ENCODE assay signal across 8 cellular contexts in the genomic region with DNA sequence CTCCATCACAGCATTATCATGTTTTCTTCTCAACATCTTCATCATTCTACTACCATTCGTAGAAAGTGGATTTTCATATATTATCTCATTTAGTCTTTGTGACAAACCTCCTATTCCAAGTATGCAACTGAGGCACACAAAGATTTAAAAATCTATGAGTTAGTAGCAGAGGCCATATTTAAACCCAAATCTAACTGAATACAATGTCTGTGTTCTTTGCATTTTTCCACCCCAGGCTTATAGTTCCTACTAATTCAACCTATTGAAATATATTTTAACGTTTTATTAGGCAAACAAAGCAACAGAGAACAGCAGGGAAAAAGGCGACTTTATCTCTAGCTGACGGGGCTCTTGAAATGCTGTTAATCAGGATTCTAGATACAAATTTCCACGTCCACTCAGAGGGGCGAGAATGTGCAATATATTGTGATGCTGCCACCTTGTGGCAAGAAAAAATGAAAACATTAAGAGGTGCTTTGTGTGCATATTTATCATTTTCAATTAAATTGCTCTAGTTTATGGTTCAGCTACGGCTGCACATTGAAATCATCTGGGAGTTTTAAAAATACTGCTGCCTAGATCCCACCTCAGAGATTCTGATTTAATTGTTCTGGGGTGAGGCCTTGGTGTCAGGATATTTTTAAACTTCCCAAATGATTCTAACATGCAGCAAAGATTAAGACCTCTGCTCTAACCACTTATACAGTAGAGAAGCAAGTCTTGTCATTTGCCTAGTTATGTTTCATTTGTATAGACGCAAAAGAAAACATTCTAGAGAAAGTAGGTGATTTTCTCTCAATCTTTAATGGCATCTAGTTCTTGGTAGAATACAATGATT.
A peak's percentile ranks its signal among the peaks of the same experiment; 100 is the strongest.
DNase-seq lines count a peak whose midpoint lies in the region; ATAC-seq, FAIRE-seq and TF ChIP-seq lines count a peak whose summit lies in the region.

No MANE protein-coding gene starts in this region.

- FAIRE-seq in kidney (lab: Jason Lieb, UNC): peak; percentile 72

- TF ChIP-seq EP300 in transverse colon (IDR thresholded peaks at IDR 0.05; ENCODE audit: low read depth): no peak

- WGBS in transverse colon (ENCODE audit: low coverage in 1 of 2), 2 donors: 17 to 18% methylated on average over 8 of the region's 8 CpGs

- peak; percentile 1 for DNase-seq in stimulated activated CD4-positive, alpha-beta T cell treated with anti-CD3 and anti-CD28 coated beads, Interleukin-15, amount 100 ng/mL, for 24 hours
- DNase-seq in stimulated activated CD4-positive, alpha-beta T cell treated with anti-CD3 and anti-CD28 coated beads, Interleukin-4, amount 100 ng/mL, for 4 hours: no peak
- DNase-seq in NCI-H446 (lab: John Stamatoyannopoulos, UW) (peak; percentile 61 to 84), astrocyte of the cerebellum (ENCODE audit: low read depth) (peak; percentile 45), kidney (no peak), transverse colon (no peak)

- ATAC-seq in HG02938 (IDR thresholded peaks at IDR 0.05; ENCODE audit: unreplicated experiment) (peak; percentile 72), HG02981 (IDR thresholded peaks at IDR 0.05; ENCODE audit: unreplicated experiment) (no peak)

- no peaks in the 10 kb centered on the region for H3K27me3 ChIP-seq in transverse colon

- TF ChIP-seq CTCF in astrocyte of the cerebellum (IDR thresholded peaks at IDR 0.05; ENCODE audit: low read depth, low read length, missing control alignments) (peak; percentile 58), kidney (IDR thresholded peaks at IDR 0.05; ENCODE audit: borderline replicate concordance, extremely low read depth, insufficient read depth) (peak; percentile 60), transverse colon (IDR thresholded peaks at IDR 0.05) (peak; percentile 46 to 63 (median 53))

- in situ Hi-C loops in astrocyte of the cerebellum (cut with HindIII; ENCODE audit: low sequenced_read_pairs) (no loop called here), transverse colon (cut with MboI; ENCODE audit: low pct_ligation_motif_present in 1 of 4, low pct_unique_long_range_greater_than_20kb in 1 of 4, low sequenced_read_pairs in 3 of 4) (no loop called here)

- intact Hi-C loops in kidney (cut with DNase I): no loop called here
- intact Hi-C loops in transverse colon (cut with DNase I; ENCODE audit: low total_unique reads): no loop called here

- H3K9ac ChIP-seq in kidney (ENCODE audit: low read length in 2 of 2): peak overlapping the region in 1 of 2 donors; percentile 25

- H3K4me1 ChIP-seq in kidney (ENCODE audit: control insufficient read depth in 1 of 2, insufficient read depth in 1 of 2, low read depth in 1 of 2, low read length in 2 of 2): peaks cover 0 to 4% of the 10 kb centered on the region in 2 donors
- peaks cover 0 to 5% (median 0%) of the 10 kb centered on the region in 4 donors for H3K4me1 ChIP-seq in transverse colon

- no peak overlapping the region for H3K27ac ChIP-seq in kidney (ENCODE audit: low read depth in 2 of 2, low read length in 2 of 2)
- no peak overlapping the region for H3K27ac ChIP-seq in transverse colon

- no peak overlapping the region for H3K4me3 ChIP-seq in astrocyte of the cerebellum (ENCODE audit: low read depth, low read length)
- no peak overlapping the region for H3K4me3 ChIP-seq in kidney (ENCODE audit: low read length in 2 of 2)
- H3K4me3 ChIP-seq in transverse colon: no peak overlapping the region

- H3K9me3 ChIP-seq in kidney (ENCODE audit: control insufficient read depth in 1 of 2, low read length in 2 of 2) (no peaks in the 10 kb centered on the region), transverse colon (no peaks in the 10 kb centered on the region)

- H3K36me3 ChIP-seq in kidney (ENCODE audit: control insufficient read depth in 1 of 2, insufficient read depth in 2 of 2, low read length in 2 of 2) (no peaks in the 10 kb centered on the region), transverse colon (no peaks in the 10 kb centered on the region)

- TF ChIP-seq POLR2A in transverse colon (IDR thresholded peaks at IDR 0.05): no peak

Comparison
In these comparisons a context has a peak if more than half of its experiments do, and no peak if none do; other contexts are left out.
1. DNase-seq: peak in stimulated activated CD4-positive, alpha-beta T cell treated with anti-CD3 and anti-CD28 coated beads, Interleukin-15, amount 100 ng/mL, for 24 hours (single experiment), NCI-H446 (2 of 2) and astrocyte of the cerebellum (single experiment); none in stimulated activated CD4-positive, alpha-beta T cell treated with anti-CD3 and anti-CD28 coated beads, Interleukin-4, amount 100 ng/mL, for 4 hours (0 of 2), kidney (single experiment) and transverse colon (single experiment).
2. Peak in every context shown above with its lines, with median percentiles within 50 percentile points of each other: CTCF ChIP-seq.